ENCODE assay signal across 1 cellular context in the genomic region with DNA sequence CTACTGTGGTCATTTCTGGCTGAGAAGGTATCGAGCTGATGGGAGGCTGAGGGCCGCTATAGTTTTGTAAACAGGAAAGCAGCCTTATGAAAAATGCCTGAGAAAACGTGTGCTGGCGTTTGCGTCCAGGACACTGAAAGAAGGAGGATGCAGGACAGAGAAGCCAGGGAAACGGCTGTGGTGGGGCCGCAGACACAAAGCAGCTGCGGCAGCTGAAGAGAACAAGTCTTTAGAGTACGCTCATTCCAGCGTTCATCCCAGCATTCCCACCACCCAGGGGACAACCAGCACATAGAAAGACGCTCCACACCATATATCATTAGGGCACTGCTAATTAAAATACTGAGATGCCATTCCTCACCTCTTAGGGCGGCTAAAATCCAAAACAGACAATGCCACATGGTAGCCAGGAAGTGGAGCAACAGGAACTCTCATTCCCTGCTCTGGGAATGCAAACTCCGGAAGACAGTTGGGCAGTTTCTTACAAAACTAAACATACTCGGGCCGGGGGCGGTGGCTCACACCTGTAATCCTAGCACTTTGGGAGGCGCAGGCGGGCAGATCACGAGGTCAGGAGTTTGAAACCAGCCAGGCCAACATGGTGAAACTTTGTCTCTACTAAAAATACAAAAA.
TF ChIP-seq lines count a peak whose summit lies in the region.

No MANE protein-coding gene starts in this region.

TF ChIP-seq in PFSK-1, 5 proteins besides CTCF, POLR2A, EP300 and RAD21 (continued from another document):
- TF ChIP-seq, protein P1, sequence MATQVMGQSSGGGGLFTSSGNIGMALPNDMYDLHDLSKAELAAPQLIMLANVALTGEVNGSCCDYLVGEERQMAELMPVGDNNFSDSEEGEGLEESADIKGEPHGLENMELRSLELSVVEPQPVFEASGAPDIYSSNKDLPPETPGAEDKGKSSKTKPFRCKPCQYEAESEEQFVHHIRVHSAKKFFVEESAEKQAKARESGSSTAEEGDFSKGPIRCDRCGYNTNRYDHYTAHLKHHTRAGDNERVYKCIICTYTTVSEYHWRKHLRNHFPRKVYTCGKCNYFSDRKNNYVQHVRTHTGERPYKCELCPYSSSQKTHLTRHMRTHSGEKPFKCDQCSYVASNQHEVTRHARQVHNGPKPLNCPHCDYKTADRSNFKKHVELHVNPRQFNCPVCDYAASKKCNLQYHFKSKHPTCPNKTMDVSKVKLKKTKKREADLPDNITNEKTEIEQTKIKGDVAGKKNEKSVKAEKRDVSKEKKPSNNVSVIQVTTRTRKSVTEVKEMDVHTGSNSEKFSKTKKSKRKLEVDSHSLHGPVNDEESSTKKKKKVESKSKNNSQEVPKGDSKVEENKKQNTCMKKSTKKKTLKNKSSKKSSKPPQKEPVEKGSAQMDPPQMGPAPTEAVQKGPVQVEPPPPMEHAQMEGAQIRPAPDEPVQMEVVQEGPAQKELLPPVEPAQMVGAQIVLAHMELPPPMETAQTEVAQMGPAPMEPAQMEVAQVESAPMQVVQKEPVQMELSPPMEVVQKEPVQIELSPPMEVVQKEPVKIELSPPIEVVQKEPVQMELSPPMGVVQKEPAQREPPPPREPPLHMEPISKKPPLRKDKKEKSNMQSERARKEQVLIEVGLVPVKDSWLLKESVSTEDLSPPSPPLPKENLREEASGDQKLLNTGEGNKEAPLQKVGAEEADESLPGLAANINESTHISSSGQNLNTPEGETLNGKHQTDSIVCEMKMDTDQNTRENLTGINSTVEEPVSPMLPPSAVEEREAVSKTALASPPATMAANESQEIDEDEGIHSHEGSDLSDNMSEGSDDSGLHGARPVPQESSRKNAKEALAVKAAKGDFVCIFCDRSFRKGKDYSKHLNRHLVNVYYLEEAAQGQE (IDR thresholded peaks at IDR 0.05; ENCODE audit: insufficient read depth in 1 of 2, low read depth in 2 of 2, low read length in 2 of 2), result 0 out of 4 replicates have a peak, but pooled peaks of 1 of the 2 experiments have one; percentile 33
TF ChIP-seq in PFSK-1: peak in this region for 2.
